In genomic region chr15:25345943-25346342, GRCh38 we compare ENCODE assay signal across 9 cellular contexts.
A peak's percentile ranks its signal among the peaks of the same experiment; 100 is the strongest.
DNase-seq lines count a peak whose midpoint lies in the region; ATAC-seq and FAIRE-seq lines count a peak whose summit lies in the region.
"Had no signal": no experiment of that assay in that cellular context is flagged by ENCODE, and none has a peak within 500 bp of the region (broad histone marks: within the 10 kb centered on the region; RNA-seq: fewer than 3 reads in every experiment).

No MANE protein-coding gene starts in this region.

- H3K27me3 Mint-ChIP-seq in activated naive CD8-positive, alpha-beta T cell treated with anti-CD3 and anti-CD28 coated beads, Interleukin-2, amount 50 U/mL, for 24 hours, result no peaks in the 10 kb centered on the region
- H3K27me3 Mint-ChIP-seq in activated T-cell treated with anti-CD3 and anti-CD28 coated beads, Interleukin-2, amount 50 U/mL, for 24 hours, result no peaks in the 10 kb centered on the region

- no peak for ATAC-seq in activated naive CD8-positive, alpha-beta T cell treated with anti-CD3 and anti-CD28 coated beads, Interleukin-2, amount 50 U/mL, for 24 hours

- 81 to 95% (median 95%) methylated on average over 3 of the region's 3 CpGs for WGBS in small intestine, 3 donors

- H3K4me1 ChIP-seq in small intestine (ENCODE audit: control insufficient read depth in 2 of 2, insufficient read depth in 1 of 2, low read depth in 1 of 2, low read length in 1 of 2), result no peaks in the 10 kb centered on the region

- FAIRE-seq in small intestine (lab: Jason Lieb, UNC), result no peak

- peaks cover 35% of the 10 kb centered on the region for H3K9me3 Mint-ChIP-seq in activated naive CD8-positive, alpha-beta T cell treated with anti-CD3 and anti-CD28 coated beads, Interleukin-2, amount 50 U/mL, for 24 hours
- H3K9me3 Mint-ChIP-seq in activated T-cell treated with anti-CD3 and anti-CD28 coated beads, Interleukin-2, amount 50 U/mL, for 24 hours, result peaks cover 27% of the 10 kb centered on the region

- peaks cover 81% of the 10 kb centered on the region for H3K36me3 Mint-ChIP-seq in activated naive CD8-positive, alpha-beta T cell treated with anti-CD3 and anti-CD28 coated beads, Interleukin-2, amount 50 U/mL, for 24 hours (ENCODE audit: low read depth)
- H3K36me3 Mint-ChIP-seq in activated T-cell treated with anti-CD3 and anti-CD28 coated beads, Interleukin-2, amount 50 U/mL, for 24 hours (ENCODE audit: low read depth), result peaks cover 95% of the 10 kb centered on the region

- peak; percentile 9 for DNase-seq in GM03348 (ENCODE audit: low spot score)
- peak in 37 of 56 donors; percentile 4 to 74 (median 27) for DNase-seq in amygdala (lab: John Stamatoyannopoulos, UW)
- DNase-seq in globus pallidus (ENCODE audit: low spot score), result peak; percentile 37
- peak; percentile 34 for DNase-seq in pons (ENCODE audit: low spot score)
- no peak for DNase-seq in small intestine
- DNase-seq in activated naive CD8-positive, alpha-beta T cell treated with anti-CD3 and anti-CD28 coated beads, Interleukin-2, amount 50 U/mL, for 24 hours, result no peak
- DNase-seq in activated CD4-positive, alpha-beta T cell treated with anti-CD3 and anti-CD28 coated beads, Interleukin-2, amount 50 U/mL, for 1 hour, result no peak
- no peak for DNase-seq in activated T-cell treated with anti-CD3 and anti-CD28 coated beads, Interleukin-2, amount 50 U/mL, for 24 hours
- DNase-seq: NCI-H2171 had no signal

- H3K36me3 ChIP-seq in small intestine (ENCODE audit: control insufficient read depth in 2 of 2, insufficient read depth in 2 of 2, low read length in 2 of 2), result peaks cover 3 to 8% of the 10 kb centered on the region in 2 donors

- no peak overlapping the region for H3K4me3 ChIP-seq in small intestine (ENCODE audit: low read depth in 1 of 2, low read length in 2 of 2)

- H3K9me3 ChIP-seq in small intestine (ENCODE audit: control insufficient read depth, low read depth), result no peaks in the 10 kb centered on the region

- no peak overlapping the region for H3K27ac ChIP-seq in small intestine (ENCODE audit: low read depth in 1 of 2, low read length in 1 of 2)

- H3K27me3 ChIP-seq in small intestine (ENCODE audit: control insufficient read depth in 2 of 2, insufficient read depth in 2 of 2, low read length in 2 of 2), result no peaks in the 10 kb centered on the region

- peaks cover 3% of the 10 kb centered on the region for H3K4me1 Mint-ChIP-seq in activated naive CD8-positive, alpha-beta T cell treated with anti-CD3 and anti-CD28 coated beads, Interleukin-2, amount 50 U/mL, for 24 hours
- peaks cover 8% of the 10 kb centered on the region for H3K4me1 Mint-ChIP-seq in activated T-cell treated with anti-CD3 and anti-CD28 coated beads, Interleukin-2, amount 50 U/mL, for 24 hours (ENCODE audit: low read depth)

- no peak overlapping the region for H3K27ac Mint-ChIP-seq in activated naive CD8-positive, alpha-beta T cell treated with anti-CD3 and anti-CD28 coated beads, Interleukin-2, amount 50 U/mL, for 24 hours
- no peak overlapping the region for H3K27ac Mint-ChIP-seq in activated T-cell treated with anti-CD3 and anti-CD28 coated beads, Interleukin-2, amount 50 U/mL, for 24 hours

- no peak overlapping the region for H3K4me3 Mint-ChIP-seq in activated naive CD8-positive, alpha-beta T cell treated with anti-CD3 and anti-CD28 coated beads, Interleukin-2, amount 50 U/mL, for 24 hours
- H3K4me3 Mint-ChIP-seq in activated T-cell treated with anti-CD3 and anti-CD28 coated beads, Interleukin-2, amount 50 U/mL, for 24 hours, result no peak overlapping the region

Comparison
In these comparisons a context has a peak if more than half of its experiments do, and no peak if none do; other contexts are left out.
1. DNase-seq: peak in GM03348 (single experiment), amygdala (37 of 56), globus pallidus (single experiment) and pons (single experiment); none in small intestine (single experiment), activated naive CD8-positive, alpha-beta T cell treated with anti-CD3 and anti-CD28 coated beads, Interleukin-2, amount 50 U/mL, for 24 hours (single experiment), activated CD4-positive, alpha-beta T cell treated with anti-CD3 and anti-CD28 coated beads, Interleukin-2, amount 50 U/mL, for 1 hour (single experiment) and activated T-cell treated with anti-CD3 and anti-CD28 coated beads, Interleukin-2, amount 50 U/mL, for 24 hours (single experiment).